ENCODE assay signal across 8 cellular contexts in the genomic region with DNA sequence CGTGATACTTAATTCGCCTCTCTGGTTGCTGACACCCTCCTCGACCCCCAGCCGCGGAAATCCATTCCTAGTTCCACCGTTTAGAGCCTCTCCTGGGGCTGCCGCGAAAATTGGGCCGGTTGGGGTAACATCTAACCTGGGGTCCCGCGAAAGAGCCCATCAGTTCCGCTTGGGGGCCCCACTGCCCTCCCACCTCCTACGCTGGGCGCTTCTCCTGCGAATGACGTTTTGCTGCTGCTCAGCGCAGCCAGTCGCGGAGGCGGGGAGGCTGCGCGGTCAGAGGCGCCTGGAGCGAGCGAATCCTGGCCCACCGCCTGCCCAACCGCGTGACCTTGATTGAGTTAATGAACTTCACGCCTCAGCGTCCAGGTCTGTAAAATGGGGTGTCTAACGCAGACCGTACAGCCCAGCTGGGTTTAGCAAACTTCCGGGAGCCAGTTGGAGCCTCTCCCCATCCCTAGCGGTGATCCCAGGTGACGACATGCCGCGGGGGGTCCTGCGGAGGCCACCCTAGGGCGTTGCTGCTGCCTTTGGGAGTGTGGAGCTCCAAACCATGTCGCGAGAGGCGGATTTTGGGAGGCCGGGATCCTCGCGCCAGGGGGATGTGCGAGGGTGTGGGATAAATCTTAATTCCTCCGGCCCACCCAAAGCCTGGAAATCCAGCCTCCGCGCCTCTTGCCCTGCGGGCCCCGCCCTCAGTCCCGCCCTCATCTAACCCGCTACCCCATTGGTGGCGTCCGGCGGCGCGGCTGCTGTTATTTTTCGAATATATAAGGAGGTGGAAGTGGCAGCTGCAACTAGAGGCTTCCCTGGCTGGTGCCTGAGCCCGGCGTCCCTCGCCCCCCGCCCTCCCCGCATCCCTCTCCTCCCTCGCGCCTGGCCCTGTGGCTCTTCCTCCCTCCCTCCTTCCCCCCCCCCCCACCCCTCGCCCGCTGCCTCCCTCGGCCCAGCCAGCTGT. TPM values are rescaled to one million over a fixed set of nuclear protein-coding genes. Genes with fewer than 3 reads are reported as not detected.
DNase-seq lines count a peak whose midpoint lies in the region; ATAC-seq and TF ChIP-seq lines count a peak whose summit lies in the region.

Gene CDC25B (plus strand): TSS at position 800 of the 958 bp plus-strand sequence. CDS start 222 bp downstream, outside the sequence.

- H3K36me3 ChIP-seq in adipocyte (ENCODE audit: control insufficient read depth, insufficient read depth, low read length, severe bottlenecking) (peaks cover 11% of the 10 kb centered on the region), heart left ventricle (peaks cover 0 to 25% (median 4%) of the 10 kb centered on the region in 9 donors), upper lobe of right lung (peaks cover 28% of the 10 kb centered on the region)

- POLR2A ChIA-PET in T-cell (lab: Charles Lee), result no interaction called here

- peak within 1 kb of the TSS; percentile 93 for H3K9ac ChIP-seq in adipocyte (ENCODE audit: low read length)

- H3K4me3 Mint-ChIP-seq in T-cell, result peak within 1 kb of the TSS; percentile 99 to 100 (median 100)

- no peaks in the 10 kb centered on the region for H3K9me3 Mint-ChIP-seq in T-cell

- H3K27ac ChIP-seq in heart left ventricle (peak within 1 kb of the TSS; percentile 90 to 99 (median 96)), upper lobe of right lung (peak within 1 kb of the TSS; percentile 94)

- peaks cover 37 to 50% (median 45%) of the 10 kb centered on the region in 3 donors for H3K4me1 Mint-ChIP-seq in T-cell

- TF ChIP-seq POLR2A in heart left ventricle (IDR thresholded peaks at IDR 0.05), result peak in 1 of 2 donors; percentile 44

- ATAC-seq in HG02870 (IDR thresholded peaks at IDR 0.05; ENCODE audit: unreplicated experiment) (peak; percentile 66), T-cell (replicated peaks in 1 of 4) (peak; percentile 73 to 84 (median 76)), heart left ventricle (peak; percentile 93 to 97 (median 95)), upper lobe of right lung (peak; percentile 92)

- H3K27ac Mint-ChIP-seq in T-cell, result peak within 1 kb of the TSS; percentile 99 to 100

- intact Hi-C loops in heart left ventricle (cut with DNase I) (loop anchor here in 3 of 10 donors (2.0 kb wide), 2 partner anchors 23 to 25 kb away; partner anchors contain the start of gene AP5S1 (in 1 of the 3)), posterior vena cava (cut with DNase I) (no loop called here), upper lobe of right lung (cut with DNase I) (no loop called here)

- H3K4me1 ChIP-seq in adipocyte (ENCODE audit: control insufficient read depth, insufficient read depth, low read length) (peaks cover 21% of the 10 kb centered on the region), heart left ventricle (peaks cover 0 to 45% (median 14%) of the 10 kb centered on the region in 12 donors), upper lobe of right lung (peaks cover 42% of the 10 kb centered on the region)

- 2% methylated on average over 51 to 68 of the region's 69 CpGs for WGBS in heart left ventricle, 4 donors

- H3K27me3 Mint-ChIP-seq in T-cell, result no peaks in the 10 kb centered on the region

- DNase-seq in NCI-H146 (lab: John Stamatoyannopoulos, UW) (peak; percentile 97), T-cell (peak; percentile 81 to 92 (median 88)), adipocyte (ENCODE audit: low read depth) (peak; percentile 96), heart left ventricle (peak; percentile 93 to 96 (median 94)), posterior vena cava (ENCODE audit: low spot score) (peak; percentile 99), upper lobe of right lung (peak; percentile 97)

- peak; percentile 62 for TF ChIP-seq CTCF in GM12875 (IDR thresholded peaks at IDR 0.05; ENCODE audit: borderline replicate concordance, insufficient read depth, low read depth, low read length)
- TF ChIP-seq CTCF in heart left ventricle (IDR thresholded peaks at IDR 0.05), result peak in 9 of 12 donors; percentile 22 to 46 (median 32)
- peak; percentile 42 for TF ChIP-seq CTCF in upper lobe of right lung (IDR thresholded peaks at IDR 0.05)

- H3K9me3 ChIP-seq in adipocyte (ENCODE audit: control insufficient read depth, low read length) (no peaks in the 10 kb centered on the region), heart left ventricle (no peaks in the 10 kb centered on the region), upper lobe of right lung (no peaks in the 10 kb centered on the region)

- CTCF ChIA-PET in T-cell (lab: Charles Lee), result interaction anchor here in 1 of 2 donors (1.0 to 1.2 kb wide), 3 partner anchors 9 to 56 kb away, joined by 3 to 6 read pairs (median 3); partner anchors contain the start of genes ADISSP and CENPB

- H3K27me3 ChIP-seq in adipocyte (replicated peaks; ENCODE audit: control insufficient read depth, insufficient read depth, low read length) (no peaks in the 10 kb centered on the region), heart left ventricle (no peaks in the 10 kb centered on the region), upper lobe of right lung (no peaks in the 10 kb centered on the region)

- H3K36me3 Mint-ChIP-seq in T-cell, result peaks cover 35% of the 10 kb centered on the region

- H3K4me3 ChIP-seq in GM12875 (ENCODE audit: low read depth, low read length) (peak within 1 kb of the TSS; percentile 55), adipocyte (ENCODE audit: low read length) (peak within 1 kb of the TSS; percentile 94), heart left ventricle (peak within 1 kb of the TSS; percentile 38 to 94 (median 76)), upper lobe of right lung (peak within 1 kb of the TSS; percentile 70)

RNA-seq across cellular contexts. Expression of gene CDC25B, which starts in this region (rescaled TPM):
- 100 to 1,000 TPM; 216 to 409 (median 401) TPM for total RNA-seq in T-cell
- 10 to 100 TPM in 4 of 9 donors, 1 to 10 TPM in 5; 4.0 to 30.4 (median 8.6) TPM for total RNA-seq in heart left ventricle
- polyA plus RNA-seq in heart left ventricle, result 10 to 100 TPM in 1 of 2 donors, 1 to 10 TPM in 1; 6.8 to 17.2 TPM
- 10 to 100 TPM; 24.0 to 24.2 TPM for total RNA-seq in posterior vena cava
- total RNA-seq in upper lobe of right lung, result 136 TPM

Comparison
In these comparisons a context has a peak if more than half of its experiments do, and no peak if none do; other contexts are left out.
1. Peak in every context shown above with its lines: DNase-seq, ATAC-seq, H3K4me3 ChIP-seq and H3K27ac ChIP-seq.